Comparison of ENCODE assay signal across 8 cellular contexts in the genomic region with DNA sequence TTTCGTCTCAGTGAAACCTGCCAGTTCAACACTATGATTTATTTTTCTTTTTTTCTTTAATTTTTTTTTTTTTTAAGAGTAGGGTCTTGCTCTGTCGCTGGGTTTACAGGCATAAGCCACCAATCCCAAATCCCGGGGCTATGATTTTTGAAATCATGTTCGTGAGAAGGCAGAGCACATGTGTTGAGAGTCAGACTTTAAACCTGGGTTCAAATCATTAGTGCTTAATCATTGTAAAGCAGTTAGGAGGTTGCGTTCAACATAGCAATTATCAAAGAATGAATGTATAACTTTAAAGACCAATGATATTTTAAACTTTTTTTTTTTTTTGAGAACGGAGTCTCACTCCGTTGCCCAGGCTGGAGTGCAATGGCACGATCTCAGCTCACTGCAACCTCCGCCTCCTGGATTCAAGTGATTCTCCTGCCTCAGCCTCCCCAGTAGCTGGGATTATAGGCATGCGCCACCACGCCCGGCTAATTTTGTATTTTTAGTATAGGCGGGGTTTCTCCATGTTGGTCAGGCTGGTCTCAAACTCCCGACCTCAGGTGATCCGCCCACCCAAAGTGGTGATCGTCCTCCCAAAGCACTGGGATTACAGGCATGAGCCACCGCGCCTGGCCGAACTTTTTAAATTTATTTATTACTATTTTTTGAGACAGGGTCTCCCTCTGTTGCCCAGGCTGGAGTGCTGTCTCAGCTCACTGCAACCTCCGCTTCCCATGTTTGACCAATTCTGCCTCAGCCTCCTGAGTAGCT. TPM values are rescaled to one million over a fixed set of nuclear protein-coding genes. Genes with fewer than 3 reads are reported as not detected.
A peak's percentile ranks its signal among the peaks of the same experiment; 100 is the strongest.
DNase-seq lines count a peak whose midpoint lies in the region; ATAC-seq, FAIRE-seq and TF ChIP-seq lines count a peak whose summit lies in the region.
"Not testable (repeated sequence)": the region's sequence is repeated elsewhere in the genome, so short reads cannot be mapped to it uniquely, and the experiment has no call there.

No MANE protein-coding gene starts in this region.

- CTCF ChIA-PET in CD8-positive, alpha-beta memory T cell (lab: Charles Lee) = interaction anchor here (0.9 to 1.2 kb wide), 3 partner anchors 23 to 168 kb away, joined by 4 to 6 read pairs (median 4); no protein-coding TSS in a partner anchor
- CTCF ChIA-PET in WTC11 (lab: Charles Lee) = interaction anchor here (1.1 to 1.6 kb wide), 2 partner anchors 44 to 48 kb away, joined by 3 read pairs; no protein-coding TSS in a partner anchor
- CTCF ChIA-PET in GM12878 (lab: Yijun Ruan, JAX) = interaction anchor here (1.4 to 3.3 kb wide), 4 partner anchors 23 to 504 kb away, joined by 4 to 17 read pairs (median 8); no protein-coding TSS in a partner anchor

- not testable (repeated sequence) for TF ChIP-seq POLR2A in GM12878 (IDR thresholded peaks at IDR 0.05; ENCODE audit: low read depth, low read length); prostate gland (IDR thresholded peaks at IDR 0.05)

- H3K4me3 Mint-ChIP-seq in CD8-positive, alpha-beta memory T cell = peak overlapping the region; percentile 96 to 99 (median 97)
- peak overlapping the region; percentile 89 for H3K4me3 Mint-ChIP-seq in WTC11
- H3K4me3 Mint-ChIP-seq in memory B cell = peak overlapping the region; percentile 51
- H3K4me3 Mint-ChIP-seq in type B pancreatic cell = peak overlapping the region; percentile 95

- H2AFZ ChIP-seq in GM12878 (ENCODE audit: control insufficient read depth, low read depth, low read length) = not testable (repeated sequence)

- not testable (repeated sequence) for H3K27me3 Mint-ChIP-seq in CD8-positive, alpha-beta memory T cell; WTC11 (ENCODE audit: low read depth); memory B cell; type B pancreatic cell

- RAD21 ChIA-PET in GM12878 (lab: Charles Lee; ENCODE audit: unreplicated experiment) = interaction anchor here (0.6 to 0.7 kb wide), 2 partner anchors 61 to 132 kb away, joined by 3 read pairs; no protein-coding TSS in a partner anchor

- peaks cover 58% of the 10 kb centered on the region for H3K79me2 ChIP-seq in GM12878 (ENCODE audit: control insufficient read depth, insufficient read depth, low read length)

- peaks cover 30 to 39% (median 36%) of the 10 kb centered on the region in 3 donors for H3K4me1 Mint-ChIP-seq in CD8-positive, alpha-beta memory T cell
- H3K4me1 Mint-ChIP-seq in WTC11 = peaks cover 20% of the 10 kb centered on the region
- peaks cover 15% of the 10 kb centered on the region for H3K4me1 Mint-ChIP-seq in memory B cell
- peaks cover 15% of the 10 kb centered on the region for H3K4me1 Mint-ChIP-seq in type B pancreatic cell (ENCODE audit: unreplicated experiment)

- not testable (repeated sequence) for TF ChIP-seq RAD21 in GM12878 (IDR thresholded peaks at IDR 0.05; ENCODE audit: insufficient read depth, low read depth, low read length)

- peaks cover 18% of the 10 kb centered on the region for H3K4me1 ChIP-seq in CD8-positive, alpha-beta memory T cell (ENCODE audit: insufficient read depth, low read length)
- not testable (repeated sequence) for H3K4me1 ChIP-seq in GM12878 (ENCODE audit: control insufficient read depth, insufficient read depth, low read length); prostate gland (replicated peaks)

- not testable (repeated sequence) for H3K27me3 ChIP-seq in CD8-positive, alpha-beta memory T cell (ENCODE audit: insufficient read depth, low read length, poor library complexity, severe bottlenecking); GM12878 (replicated peaks in 1 of 2; ENCODE audit: control insufficient read depth in 2 of 2, insufficient read depth in 2 of 2, low read length in 1 of 2); prostate gland (replicated peaks; ENCODE audit: insufficient read depth)

- H3K36me3 ChIP-seq in CD8-positive, alpha-beta memory T cell (ENCODE audit: insufficient read depth, low read length); GM12878 (ENCODE audit: control insufficient read depth in 2 of 2, insufficient read depth in 2 of 2, low read length in 1 of 2); prostate gland: not testable (repeated sequence)

- DNase-seq in CD8-positive, alpha-beta memory T cell; LNCaP clone FGC (ENCODE audit: low read depth); WTC11 (ENCODE audit: low spot score); GM12878 (ENCODE audit: low read depth, low spot score); fibroblast of mammary gland (ENCODE audit: low read depth); memory B cell (ENCODE audit: low spot score in 2 of 2); prostate gland (ENCODE audit: low spot score); type B pancreatic cell (ENCODE audit: extremely low spot score, unreplicated experiment): not testable (repeated sequence)

- peaks cover 4 to 37% (median 11%) of the 10 kb centered on the region in 3 donors for H3K36me3 Mint-ChIP-seq in CD8-positive, alpha-beta memory T cell
- peaks cover 23% of the 10 kb centered on the region for H3K36me3 Mint-ChIP-seq in WTC11
- H3K36me3 Mint-ChIP-seq in memory B cell = not testable (repeated sequence)
- H3K36me3 Mint-ChIP-seq in type B pancreatic cell = peaks cover 10% of the 10 kb centered on the region

- H3K4me2 ChIP-seq in GM12878 (ENCODE audit: control insufficient read depth, insufficient read depth) = peak overlapping the region; percentile 62

- not testable (repeated sequence) for H4K20me1 ChIP-seq in GM12878 (ENCODE audit: control insufficient read depth, insufficient read depth)

- not testable (repeated sequence) for H3K4me3 ChIP-seq in CD8-positive, alpha-beta memory T cell (ENCODE audit: low read length)
- H3K4me3 ChIP-seq in LNCaP clone FGC (ENCODE audit: low read depth, low read length) (peak overlapping the region; percentile 98), GM12878 (peak overlapping the region; percentile 97), fibroblast of mammary gland (ENCODE audit: control insufficient read depth, low read depth, low read length) (peak overlapping the region; percentile 85), prostate gland (peak overlapping the region; percentile 74 to 98)

- intact Hi-C loops in GM12878 (cut with micrococcal nuclease; ENCODE audit: unreplicated experiment) = loop anchor here (5.0 to 10.0 kb wide), 3 partner anchors 63 to 530 kb away; a partner anchor contains a TSS
- intact Hi-C loops in prostate gland (cut with DNase I) = loop anchor here (5.0 kb wide), 2 partner anchors 42 to 62 kb away; a partner anchor contains a TSS

- H3K27ac Mint-ChIP-seq in CD8-positive, alpha-beta memory T cell = peak overlapping the region in 7 of 8 donors; percentile 50 to 99 (median 97)
- H3K27ac Mint-ChIP-seq in WTC11 = not testable (repeated sequence)
- H3K27ac Mint-ChIP-seq in memory B cell (peak overlapping the region; percentile 100), type B pancreatic cell (peak overlapping the region; percentile 96)

- not testable (repeated sequence) for FAIRE-seq in GM12878 (lab: Jason Lieb, UNC)

- H3K9ac ChIP-seq in GM12878 (ENCODE audit: control insufficient read depth, insufficient read depth, low read length) = peak overlapping the region; percentile 99

- SMC1A ChIA-PET in GM12878 (lab: Charles Lee; ENCODE audit: uncharacterized antibody, unreplicated experiment) = interaction anchor here (0.6 to 1.6 kb wide), 4 partner anchors 13 to 214 kb away, joined by 3 read pairs; no protein-coding TSS in a partner anchor

- not testable (repeated sequence) for TF ChIP-seq CTCF in LNCaP clone FGC (IDR thresholded peaks at IDR 0.05; ENCODE audit: control insufficient read depth, extremely low read depth, insufficient read depth); WTC11 (IDR thresholded peaks at IDR 0.05); GM12878 (IDR thresholded peaks at IDR 0.05 in 2 of 3, conservative IDR thresholded peaks at IDR 0.05 in 1 of 3; ENCODE audit: control insufficient read depth in 2 of 3, extremely low read depth in 1 of 3, insufficient read depth in 1 of 3, low read depth in 3 of 3, low read length in 3 of 3); fibroblast of mammary gland (conservative IDR thresholded peaks at IDR 0.05; ENCODE audit: control insufficient read depth, insufficient read depth, low read depth, low read length); prostate gland (IDR thresholded peaks at IDR 0.05); type B pancreatic cell (conservative IDR thresholded peaks at IDR 0.05)

- H3K9me3 ChIP-seq in CD8-positive, alpha-beta memory T cell (ENCODE audit: low read length); GM12878 (replicated peaks; ENCODE audit: control insufficient read depth, insufficient read depth, low read length); prostate gland: not testable (repeated sequence)

- H3K27ac ChIP-seq in CD8-positive, alpha-beta memory T cell (ENCODE audit: low read depth, low read length) = peak overlapping the region; percentile 98
- H3K27ac ChIP-seq in GM12878 (ENCODE audit: control insufficient read depth, insufficient read depth) (peak overlapping the region; percentile 97), prostate gland (peak overlapping the region; percentile 96 to 98)

- POLR2A ChIA-PET in CD8-positive, alpha-beta memory T cell (lab: Charles Lee); WTC11 (lab: Charles Lee): not testable (repeated sequence)
- POLR2A ChIA-PET in GM12878 (lab: Charles Lee) = interaction anchor here (0.6 to 1.3 kb wide), 6 partner anchors 10 to 132 kb away, joined by 3 to 6 read pairs (median 3); a partner anchor contains a TSS

- not testable (repeated sequence) for BruUV-seq in GM12878 (replicated peaks; lab: Mats Ljungman, UMichigan)

- H3K9me3 Mint-ChIP-seq in CD8-positive, alpha-beta memory T cell; WTC11; memory B cell; type B pancreatic cell: not testable (repeated sequence)

- WGBS in GM12878 (ENCODE audit: insufficient coverage, insufficient replicate concordance, low lambda C conversion rate, missing lambda C conversion rate) = 60% methylated on average over 20 of the region's 20 CpGs
- WGBS in prostate gland = 82% methylated on average over 20 of the region's 20 CpGs

- ATAC-seq in WTC11; GM12878; memory B cell (ENCODE audit: low read depth): not testable (repeated sequence)

- in situ Hi-C loops in GM12878 (cut with MboI) = not testable (repeated sequence)

- TF ChIP-seq EP300 in GM12878 (IDR thresholded peaks at IDR 0.05; ENCODE audit: borderline replicate concordance in 1 of 2, control insufficient read depth in 1 of 2, low read depth in 2 of 2, low read length in 2 of 2) = not testable (repeated sequence)

RNA-seq across cellular contexts. Expression of a gene that starts 1.3 kb away (rescaled TPM):
- 100 to 1,000 TPM; 474 to 487 TPM for total RNA-seq in CD8-positive, alpha-beta memory T cell
- polyA plus RNA-seq in CD8-positive, alpha-beta memory T cell = 931 TPM
- total RNA-seq in WTC11 (2021) (329 to 390 TPM (median 380 TPM) in 3 replicates), GM12878 (2014; rRNA removed) (300 and 328 TPM in 2 replicates), GM12878 (2014; rRNA removed; fragmentation: Illumina TruSeq; extraction: Trizol) (341 and 350 TPM in 2 replicates), GM12878 (2021) (340 and 342 TPM in 2 replicates), prostate gland (100 to 1,000 TPM; 339 to 523 TPM), type B pancreatic cell (ENCODE audit: low replicate concordance) (238 and 260 TPM in 2 replicates)
- 109 and 114 TPM in 2 replicates for total RNA-seq in GM12878 (2013; cell fraction: nucleolus; rRNA removed)
- 223 TPM for polyA plus RNA-seq in GM12878 (2011; ENCODE audit: low read depth)
- polyA plus RNA-seq in GM12878 (2011; rRNA removed) (468 and 566 TPM in 2 replicates), GM12878 (2014; fragmentation: Illumina TruSeq; extraction: Trizol) (409 and 473 TPM in 2 replicates), GM12878 (2014; fragmentation: Nextera tagmentation; extraction: Ambion mirVana) (100 to 1,000 TPM; 618 to 719 TPM), GM12878 (2014; rRNA removed) (362 and 390 TPM in 2 replicates), GM12878 (2016; fragmentation: Nextera tagmentation; extraction: Ambion mirVana) (100 to 1,000 TPM; 618 to 628 TPM)
- polyA plus RNA-seq in GM12878 (2011; cell fraction: cytosol; rRNA removed) = 345 and 364 TPM in 2 replicates
- 187 and 210 TPM in 2 replicates for polyA plus RNA-seq in GM12878 (2011; cell fraction: nucleus; rRNA removed)
- 273 and 335 TPM in 2 replicates for polyA plus RNA-seq in GM12878 (2012)
- polyA minus RNA-seq in GM12878 (2011; rRNA and poly(A)+ RNA removed) = 313 and 389 TPM in 2 replicates
- 104 and 110 TPM in 2 replicates for polyA minus RNA-seq in GM12878 (2011; cell fraction: cytosol; rRNA and poly(A)+ RNA removed)
- polyA minus RNA-seq in GM12878 (2011; cell fraction: nucleus; rRNA and poly(A)+ RNA removed) = 49.8 and 61.3 TPM in 2 replicates

RNA-seq across cellular contexts. Expression of a gene that starts 24.1 kb away (rescaled TPM):
- 10 to 100 TPM; 84.6 to 94.7 TPM for total RNA-seq in CD8-positive, alpha-beta memory T cell
- 91.6 TPM for polyA plus RNA-seq in CD8-positive, alpha-beta memory T cell
- total RNA-seq in WTC11 (2021) (21.4 to 25.0 TPM (median 21.5 TPM) in 3 replicates), GM12878 (2014; rRNA removed) (28.3 and 39.5 TPM in 2 replicates), GM12878 (2014; rRNA removed; fragmentation: Illumina TruSeq; extraction: Trizol) (46.0 and 47.1 TPM in 2 replicates), GM12878 (2021) (36.8 and 38.6 TPM in 2 replicates), prostate gland (10 to 100 TPM; 22.3 to 29.1 TPM), type B pancreatic cell (ENCODE audit: low replicate concordance) (33.2 and 35.6 TPM in 2 replicates)
- total RNA-seq in GM12878 (2013; cell fraction: nucleolus; rRNA removed) = 8.1 and 10.0 TPM in 2 replicates
- polyA plus RNA-seq in GM12878 (2011; ENCODE audit: low read depth) = 28.6 TPM
- polyA plus RNA-seq in GM12878 (2011; rRNA removed) (43.3 and 61.7 TPM in 2 replicates), GM12878 (2014; fragmentation: Illumina TruSeq; extraction: Trizol) (42.3 and 45.4 TPM in 2 replicates), GM12878 (2014; fragmentation: Nextera tagmentation; extraction: Ambion mirVana) (10 to 100 TPM; 54.1 to 58.2 TPM), GM12878 (2014; rRNA removed) (28.5 and 32.3 TPM in 2 replicates), GM12878 (2016; fragmentation: Nextera tagmentation; extraction: Ambion mirVana) (10 to 100 TPM; 66.7 to 72.2 TPM)
- polyA plus RNA-seq in GM12878 (2011; cell fraction: cytosol; rRNA removed) = 41.9 and 59.0 TPM in 2 replicates
- polyA plus RNA-seq in GM12878 (2011; cell fraction: nucleus; rRNA removed) = 10.0 and 10.5 TPM in 2 replicates
- polyA plus RNA-seq in GM12878 (2012) = 31.3 and 35.0 TPM in 2 replicates
- polyA minus RNA-seq in GM12878 (2011; rRNA and poly(A)+ RNA removed) = 14.6 and 23.3 TPM in 2 replicates
- polyA minus RNA-seq in GM12878 (2011; cell fraction: cytosol; rRNA and poly(A)+ RNA removed) = 6.7 and 15.2 TPM in 2 replicates
- 4.1 and 11.7 TPM in 2 replicates for polyA minus RNA-seq in GM12878 (2011; cell fraction: nucleus; rRNA and poly(A)+ RNA removed)
